1 cellular context compared by ENCODE assay signal in the genomic region with DNA sequence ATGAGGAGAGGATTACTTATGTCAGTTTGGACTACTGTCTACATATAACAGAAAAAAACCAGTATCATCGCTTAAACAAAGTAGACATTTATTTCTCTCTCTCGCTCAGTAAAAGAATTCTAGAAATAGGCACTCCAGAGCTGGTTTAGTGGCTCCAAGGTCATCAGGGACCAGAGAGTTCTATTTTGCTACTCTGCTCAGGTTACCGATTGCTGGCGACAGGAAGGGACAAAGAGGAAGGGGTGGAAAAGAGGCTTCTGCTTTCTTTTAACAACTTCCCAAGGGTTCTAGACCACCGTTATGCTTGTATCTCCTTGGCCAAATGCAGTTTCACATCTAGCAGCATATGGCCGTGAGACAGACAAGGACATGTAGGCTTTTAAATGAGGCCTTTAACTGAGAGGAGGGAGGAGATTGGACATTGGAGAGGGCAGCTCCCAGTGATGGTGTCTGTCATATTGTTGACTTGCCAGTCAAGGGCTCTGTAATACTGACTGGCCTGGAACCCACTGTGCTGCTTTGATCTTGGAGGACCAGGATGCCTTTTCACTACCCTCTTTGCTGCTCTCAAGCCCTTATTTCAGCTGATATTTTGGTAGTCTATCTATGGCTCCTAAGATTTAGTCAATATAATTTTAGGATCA.
TF ChIP-seq lines count a peak whose summit lies in the region.

No MANE protein-coding gene starts in this region.

TF ChIP-seq in H1, 55 proteins besides CTCF, POLR2A, EP300 and RAD21:
- TF ChIP-seq ATF3 (IDR thresholded peaks at IDR 0.05; ENCODE audit: insufficient read depth, low read depth, low read length): no peak
- no peak for TF ChIP-seq TBP (IDR thresholded peaks at IDR 0.05; ENCODE audit: low read depth, low read length)
- TF ChIP-seq SAP30 (IDR thresholded peaks at IDR 0.05; ENCODE audit: insufficient read depth, insufficient replicate concordance, low read length): no peak
- no peak for TF ChIP-seq E2F6 (IDR thresholded peaks at IDR 0.05)
- TF ChIP-seq YY1 (IDR thresholded peaks at IDR 0.05; ENCODE audit: low read depth, low read length): no peak
- no peak for TF ChIP-seq SP4 (IDR thresholded peaks at IDR 0.05; ENCODE audit: low read length)
- no peak for TF ChIP-seq RBBP5 (IDR thresholded peaks at IDR 0.05; ENCODE audit: borderline replicate concordance, low read depth, low read length)
- TF ChIP-seq EGR1 (IDR thresholded peaks at IDR 0.05; ENCODE audit: borderline replicate concordance, low read depth, low read length): no peak
- TF ChIP-seq CBX8 (IDR thresholded peaks at IDR 0.05; ENCODE audit: borderline replicate concordance, low read depth, low read length): no peak
- TF ChIP-seq EZH2 (IDR thresholded peaks at IDR 0.05; ENCODE audit: low read depth, low read length, severe bottlenecking): no peak
- no peak for TF ChIP-seq POU5F1 (IDR thresholded peaks at IDR 0.05; ENCODE audit: low read depth, low read length)
- TF ChIP-seq, protein P1, sequence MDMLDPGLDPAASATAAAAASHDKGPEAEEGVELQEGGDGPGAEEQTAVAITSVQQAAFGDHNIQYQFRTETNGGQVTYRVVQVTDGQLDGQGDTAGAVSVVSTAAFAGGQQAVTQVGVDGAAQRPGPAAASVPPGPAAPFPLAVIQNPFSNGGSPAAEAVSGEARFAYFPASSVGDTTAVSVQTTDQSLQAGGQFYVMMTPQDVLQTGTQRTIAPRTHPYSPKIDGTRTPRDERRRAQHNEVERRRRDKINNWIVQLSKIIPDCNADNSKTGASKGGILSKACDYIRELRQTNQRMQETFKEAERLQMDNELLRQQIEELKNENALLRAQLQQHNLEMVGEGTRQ (IDR thresholded peaks at IDR 0.05; ENCODE audit: low read length): no peak
